Comparison of ENCODE assay signal across 2 cellular contexts in the genomic region with DNA sequence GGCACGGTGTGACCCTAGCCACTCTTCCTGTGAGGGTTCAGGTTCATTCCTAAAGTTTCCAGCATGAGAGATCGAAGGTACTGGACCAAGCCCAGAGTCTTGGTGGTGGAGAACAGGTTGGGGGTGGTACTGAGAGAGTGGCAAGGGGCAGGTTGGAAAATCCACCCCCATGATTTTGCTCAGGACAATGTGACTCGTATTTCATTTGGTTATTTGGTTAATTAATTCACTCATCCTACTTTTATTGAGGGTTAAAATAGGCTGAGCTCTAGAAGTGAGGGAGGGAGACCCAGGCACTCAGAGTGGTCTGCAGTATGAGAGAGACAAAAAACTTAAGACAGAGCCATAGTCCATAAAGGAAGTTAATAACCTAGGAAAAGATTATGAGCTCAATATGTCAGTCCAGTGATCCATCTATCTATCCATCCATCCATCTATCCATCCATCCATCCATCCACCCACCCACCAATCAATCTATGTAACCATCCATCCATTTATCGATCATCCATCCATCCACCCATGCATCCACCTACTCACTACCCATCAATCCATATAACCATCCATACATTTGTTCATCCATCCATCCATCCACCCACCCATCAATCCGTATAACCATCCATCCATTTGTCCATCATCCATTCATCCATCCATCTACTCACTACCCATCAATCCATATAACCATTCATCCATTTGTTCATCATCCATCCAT.
TF ChIP-seq lines count a peak whose summit lies in the region.

No MANE protein-coding gene starts in this region.

TF ChIP-seq in HEK293, 187 proteins besides CTCF, POLR2A, EP300 and RAD21 (continues in another document):
- TF ChIP-seq EGR2 (tag by site-specific recombination; IDR thresholded peaks at IDR 0.05; ENCODE audit: low read depth) (peak; percentile 19; the same call in 1 of the 2 replicates), ZNF362 (tag by site-specific recombination; IDR thresholded peaks at IDR 0.05) (no peak), ZNF677 (tag by site-specific recombination; IDR thresholded peaks at IDR 0.05) (no peak), ZNF175 (tag by site-specific recombination; IDR thresholded peaks at IDR 0.05) (no peak), KLF16 (tag by site-specific recombination; IDR thresholded peaks at IDR 0.05) (no peak), ZNF433 (tag by site-specific recombination; IDR thresholded peaks at IDR 0.05; ENCODE audit: low read depth) (no peak), ZNF19 (tag by site-specific recombination; IDR thresholded peaks at IDR 0.05; ENCODE audit: low read depth) (no peak), ZNF239 (tag by site-specific recombination; IDR thresholded peaks at IDR 0.05) (no peak), KLF17 (tag by site-specific recombination; IDR thresholded peaks at IDR 0.05) (no peak), ELK4 (IDR thresholded peaks at IDR 0.05; ENCODE audit: borderline replicate concordance, low read depth, low read length) (no peak), ZNF324 (tag by site-specific recombination; IDR thresholded peaks at IDR 0.05) (no peak), ZNF830 (tag by site-specific recombination; IDR thresholded peaks at IDR 0.05; ENCODE audit: low read depth) (no peak)
- TF ChIP-seq, protein P1, sequence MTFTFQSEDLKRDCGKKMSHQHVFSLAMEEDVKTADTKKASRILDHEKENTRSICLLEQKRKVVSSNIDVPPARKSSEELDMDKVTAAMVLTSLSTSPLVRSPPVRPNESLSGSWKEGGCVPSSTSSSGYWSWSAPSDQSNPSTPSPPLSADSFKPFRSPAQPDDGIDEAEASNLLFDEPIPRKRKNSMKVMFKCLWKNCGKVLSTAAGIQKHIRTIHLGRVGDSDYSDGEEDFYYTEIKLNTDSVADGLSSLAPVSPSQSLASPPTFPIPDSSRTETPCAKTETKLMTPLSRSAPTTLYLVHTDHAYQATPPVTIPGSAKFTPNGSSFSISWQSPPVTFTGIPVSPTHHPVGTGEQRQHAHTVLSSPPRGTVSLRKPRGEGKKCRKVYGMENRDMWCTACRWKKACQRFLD (tag by site-specific recombination; IDR thresholded peaks at IDR 0.05): no peak
- TF ChIP-seq, protein P2, sequence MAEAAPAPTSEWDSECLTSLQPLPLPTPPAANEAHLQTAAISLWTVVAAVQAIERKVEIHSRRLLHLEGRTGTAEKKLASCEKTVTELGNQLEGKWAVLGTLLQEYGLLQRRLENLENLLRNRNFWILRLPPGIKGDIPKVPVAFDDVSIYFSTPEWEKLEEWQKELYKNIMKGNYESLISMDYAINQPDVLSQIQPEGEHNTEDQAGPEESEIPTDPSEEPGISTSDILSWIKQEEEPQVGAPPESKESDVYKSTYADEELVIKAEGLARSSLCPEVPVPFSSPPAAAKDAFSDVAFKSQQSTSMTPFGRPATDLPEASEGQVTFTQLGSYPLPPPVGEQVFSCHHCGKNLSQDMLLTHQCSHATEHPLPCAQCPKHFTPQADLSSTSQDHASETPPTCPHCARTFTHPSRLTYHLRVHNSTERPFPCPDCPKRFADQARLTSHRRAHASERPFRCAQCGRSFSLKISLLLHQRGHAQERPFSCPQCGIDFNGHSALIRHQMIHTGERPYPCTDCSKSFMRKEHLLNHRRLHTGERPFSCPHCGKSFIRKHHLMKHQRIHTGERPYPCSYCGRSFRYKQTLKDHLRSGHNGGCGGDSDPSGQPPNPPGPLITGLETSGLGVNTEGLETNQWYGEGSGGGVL (tag by site-specific recombination; IDR thresholded peaks at IDR 0.05): no peak

TF ChIP-seq in HepG2, 621 proteins besides CTCF, POLR2A, EP300 and RAD21 (continues in another document):
- TF ChIP-seq CCDC6 (CRISPR knock-in tag; IDR thresholded peaks at IDR 0.05): peak; percentile 66; the same call in 1 of the 2 replicates
- TF ChIP-seq ZNF652 (CRISPR knock-in tag; IDR thresholded peaks at IDR 0.05; ENCODE audit: borderline replicate concordance, low read depth): no peak
- no peak for TF ChIP-seq ESRRA (CRISPR knock-in tag; IDR thresholded peaks at IDR 0.05; ENCODE audit: low read depth)
- TF ChIP-seq KLF16 (CRISPR knock-in tag; IDR thresholded peaks at IDR 0.05): no peak
- no peak for TF ChIP-seq ATRX (CRISPR knock-in tag; IDR thresholded peaks at IDR 0.05; ENCODE audit: borderline replicate concordance)
- TF ChIP-seq ZNF761 (CRISPR knock-in tag; conservative IDR thresholded peaks at IDR 0.05): no peak
- TF ChIP-seq GTF2F1 (IDR thresholded peaks at IDR 0.05; ENCODE audit: low read length): no peak
- TF ChIP-seq MAX (IDR thresholded peaks at IDR 0.05): 0 out of 2 replicates have a peak, but pooled peaks have one; percentile 16
- peak; percentile 50; the same call in 1 of the 2 replicates for TF ChIP-seq MBD4 (IDR thresholded peaks at IDR 0.05; ENCODE audit: borderline replicate concordance, low read length)
- 0 out of 2 replicates have a peak, but pooled peaks have one; percentile 65 for TF ChIP-seq ZNF430 (CRISPR knock-in tag; IDR thresholded peaks at IDR 0.05)
- no peak for TF ChIP-seq SRSF9 (IDR thresholded peaks at IDR 0.05; ENCODE audit: borderline replicate concordance, insufficient read depth, low read depth, low read length, poor library complexity, severe bottlenecking)
- TF ChIP-seq ZNF496 (CRISPR knock-in tag; IDR thresholded peaks at IDR 0.05; ENCODE audit: insufficient replicate concordance): no peak
- TF ChIP-seq NFYC (CRISPR knock-in tag; IDR thresholded peaks at IDR 0.05): no peak
- no peak for TF ChIP-seq FOXO1 (CRISPR knock-in tag; IDR thresholded peaks at IDR 0.05)
- no peak for TF ChIP-seq ZNF614 (CRISPR knock-in tag; IDR thresholded peaks at IDR 0.05; ENCODE audit: borderline replicate concordance)
- TF ChIP-seq HMG20A (CRISPR knock-in tag; IDR thresholded peaks at IDR 0.05; ENCODE audit: borderline replicate concordance): no peak
- 0 out of 2 replicates have a peak, but pooled peaks have one; percentile 16 for TF ChIP-seq ZNF557 (CRISPR knock-in tag; IDR thresholded peaks at IDR 0.05)
- no peak for TF ChIP-seq MZF1 (CRISPR knock-in tag; IDR thresholded peaks at IDR 0.05; ENCODE audit: borderline replicate concordance)
- TF ChIP-seq ZNF30 (CRISPR knock-in tag; IDR thresholded peaks at IDR 0.05): no peak
- no peak for TF ChIP-seq SIN3B (IDR thresholded peaks at IDR 0.05; ENCODE audit: low read length)
- no peak for TF ChIP-seq PTBP1 (IDR thresholded peaks at IDR 0.05; ENCODE audit: low read depth, low read length, poor library complexity, severe bottlenecking)
- TF ChIP-seq NONO (IDR thresholded peaks at IDR 0.05): peak; percentile 90; the same call in 1 of the 2 replicates
- no peak; the same call in 1 of the 2 replicates for TF ChIP-seq NONO (CRISPR knock-in tag; conservative IDR thresholded peaks at IDR 0.05)
- no peak for TF ChIP-seq NR2F1 (CRISPR knock-in tag; IDR thresholded peaks at IDR 0.05)
- TF ChIP-seq ATM (IDR thresholded peaks at IDR 0.05; ENCODE audit: borderline replicate concordance): peak; percentile 69; the same call in 1 of the 2 replicates
- no peak for TF ChIP-seq ZNF512 (CRISPR knock-in tag; IDR thresholded peaks at IDR 0.05)
- TF ChIP-seq TBP (CRISPR knock-in tag; IDR thresholded peaks at IDR 0.05): no peak
- TF ChIP-seq CBFB (CRISPR knock-in tag; IDR thresholded peaks at IDR 0.05): no peak
- TF ChIP-seq CC2D1A (CRISPR knock-in tag; IDR thresholded peaks at IDR 0.05): no peak
- no peak for TF ChIP-seq ZSCAN21 (CRISPR knock-in tag; IDR thresholded peaks at IDR 0.05; ENCODE audit: borderline replicate concordance)
- TF ChIP-seq ZNF251 (CRISPR knock-in tag; IDR thresholded peaks at IDR 0.05): no peak
- TF ChIP-seq SOX6 (IDR thresholded peaks at IDR 0.05): no peak
- 0 out of 2 replicates have a peak, but pooled peaks have one; percentile 9 for TF ChIP-seq SOX6 (CRISPR knock-in tag; IDR thresholded peaks at IDR 0.05)
- TF ChIP-seq ZMYM2 (CRISPR knock-in tag; IDR thresholded peaks at IDR 0.05): 0 out of 2 replicates have a peak, but pooled peaks have one; percentile 51
- peak; percentile 15; the same call in 1 of the 2 replicates for TF ChIP-seq NFRKB (IDR thresholded peaks at IDR 0.05)
- TF ChIP-seq FOXK2 (IDR thresholded peaks at IDR 0.05): peak; percentile 32; the same call in 1 of the 2 replicates
- TF ChIP-seq ZNF737 (CRISPR knock-in tag; IDR thresholded peaks at IDR 0.05; ENCODE audit: borderline replicate concordance): no peak
- no peak for TF ChIP-seq MAZ (IDR thresholded peaks at IDR 0.05; ENCODE audit: borderline replicate concordance, low read depth, low read length)
- TF ChIP-seq MAZ (CRISPR knock-in tag; IDR thresholded peaks at IDR 0.05; ENCODE audit: low read depth): no peak
- 0 out of 2 replicates have a peak, but pooled peaks have one; percentile 25 for TF ChIP-seq ZNF431 (CRISPR knock-in tag; IDR thresholded peaks at IDR 0.05; ENCODE audit: borderline replicate concordance, low read depth)
- TF ChIP-seq FOXP4 (CRISPR knock-in tag; IDR thresholded peaks at IDR 0.05): no peak
- no peak for TF ChIP-seq GATAD2A (CRISPR knock-in tag; IDR thresholded peaks at IDR 0.05)
- TF ChIP-seq ZNF691 (CRISPR knock-in tag; IDR thresholded peaks at IDR 0.05; ENCODE audit: borderline replicate concordance, low read depth): 0 out of 2 replicates have a peak, but pooled peaks have one; percentile 35
- no peak for TF ChIP-seq MLXIP (CRISPR knock-in tag; IDR thresholded peaks at IDR 0.05; ENCODE audit: borderline replicate concordance)
- TF ChIP-seq SATB2 (CRISPR knock-in tag; IDR thresholded peaks at IDR 0.05): 0 out of 2 replicates have a peak, but pooled peaks have one; percentile 68
- no peak for TF ChIP-seq CCAR2 (optimal IDR thresholded peaks at IDR 0.05; ENCODE audit: low read depth, low read length)
- no peak for TF ChIP-seq SMAD1 (CRISPR knock-in tag; IDR thresholded peaks at IDR 0.05; ENCODE audit: borderline replicate concordance, low read depth)
- TF ChIP-seq TCF7L2 (IDR thresholded peaks at IDR 0.05; ENCODE audit: low read depth, low read length): no peak
- TF ChIP-seq PBX2 (CRISPR knock-in tag; IDR thresholded peaks at IDR 0.05): no peak
- no peak for TF ChIP-seq ZNF101 (CRISPR knock-in tag; IDR thresholded peaks at IDR 0.05; ENCODE audit: borderline replicate concordance, low read depth)
